In the genomic region with DNA sequence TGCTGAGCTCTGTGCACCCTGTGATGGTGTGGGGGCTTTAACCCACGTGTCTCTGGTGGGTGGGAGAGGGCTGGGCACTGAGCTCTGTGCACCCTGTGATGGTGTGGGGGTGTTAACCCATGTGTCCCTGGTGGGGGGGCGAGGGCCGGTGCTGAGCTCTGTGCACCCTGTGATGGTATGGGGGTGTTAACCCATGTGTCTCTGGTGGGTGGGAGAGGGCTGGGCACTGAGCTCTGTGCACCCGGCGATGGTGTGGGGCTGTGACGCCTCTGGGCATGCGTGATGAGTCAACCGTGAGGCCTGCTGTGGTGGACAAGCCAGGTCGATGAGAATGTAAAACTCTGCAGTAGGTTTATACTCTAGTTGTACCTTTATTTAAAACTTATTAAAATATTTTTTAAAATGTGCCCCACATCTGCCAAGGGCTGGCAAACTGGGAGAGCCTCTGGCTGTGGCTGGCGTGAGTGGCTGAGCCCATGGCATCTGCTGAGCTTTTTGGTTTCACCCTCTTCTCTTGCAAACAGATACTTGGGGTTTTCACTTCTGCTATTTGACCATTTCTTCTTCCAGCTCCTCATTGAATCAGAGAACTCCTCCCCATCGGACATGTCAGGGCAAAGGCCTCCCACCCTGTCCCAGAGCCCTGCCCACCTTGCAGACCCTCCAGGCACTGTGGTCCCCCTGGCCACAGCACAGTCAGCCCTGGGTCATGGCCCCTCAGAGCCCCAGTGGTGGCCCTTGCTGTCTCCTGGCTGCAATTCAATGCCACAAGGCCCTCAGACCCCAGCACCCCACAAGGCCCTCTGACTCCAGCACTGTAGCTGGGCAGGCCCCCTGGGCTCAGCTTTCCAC, we compare ENCODE assay signal across 8 cellular contexts. TPM values are rescaled to one million over a fixed set of nuclear protein-coding genes. Genes with fewer than 3 reads are reported as not detected.
DNase-seq lines count a peak whose midpoint lies in the region; ATAC-seq and TF ChIP-seq lines count a peak whose summit lies in the region.

No MANE protein-coding gene starts in this region.

- no peaks in the 10 kb centered on the region for H3K4me1 ChIP-seq in prostate gland (replicated peaks)

- 74% methylated on average over 11 of the region's 11 CpGs for WGBS in prostate gland

- H3K27ac Mint-ChIP-seq in effector memory CD8-positive, alpha-beta T cell: no peak overlapping the region
- no peak overlapping the region for H3K27ac Mint-ChIP-seq in endothelial cell (ENCODE audit: unreplicated experiment)

- peak; percentile 90 for ATAC-seq in GM19035 (IDR thresholded peaks at IDR 0.05; ENCODE audit: unreplicated experiment)
- peak; percentile 83 for ATAC-seq in HG03025 (IDR thresholded peaks at IDR 0.05; ENCODE audit: low FRiP score, unreplicated experiment)
- no peak for ATAC-seq in effector memory CD8-positive, alpha-beta T cell (replicated peaks)

- no peaks in the 10 kb centered on the region for H3K9me3 ChIP-seq in prostate gland

- peaks cover 14 to 23% of the 10 kb centered on the region in 2 donors for H3K27me3 Mint-ChIP-seq in effector memory CD8-positive, alpha-beta T cell
- H3K27me3 Mint-ChIP-seq in endothelial cell (ENCODE audit: unreplicated experiment): peaks cover 11% of the 10 kb centered on the region

- no peaks in the 10 kb centered on the region for H3K4me1 Mint-ChIP-seq in effector memory CD8-positive, alpha-beta T cell (ENCODE audit: low read depth in 2 of 2)
- H3K4me1 Mint-ChIP-seq in endothelial cell (ENCODE audit: unreplicated experiment): peaks cover 12% of the 10 kb centered on the region

- peaks cover 0 to 2% of the 10 kb centered on the region in 2 donors for H3K9me3 Mint-ChIP-seq in effector memory CD8-positive, alpha-beta T cell
- H3K9me3 Mint-ChIP-seq in endothelial cell (ENCODE audit: unreplicated experiment): no peaks in the 10 kb centered on the region

- H3K27ac ChIP-seq in prostate gland: no peak overlapping the region

- TF ChIP-seq CTCF in prostate gland (IDR thresholded peaks at IDR 0.05) (no peak), endothelial cell (IDR thresholded peaks at IDR 0.05; ENCODE audit: unreplicated experiment) (no peak)

- no peaks in the 10 kb centered on the region for H3K36me3 Mint-ChIP-seq in effector memory CD8-positive, alpha-beta T cell (ENCODE audit: insufficient read depth)
- H3K36me3 Mint-ChIP-seq in endothelial cell (ENCODE audit: low read depth, unreplicated experiment): peaks cover 4% of the 10 kb centered on the region

- H3K27me3 ChIP-seq in prostate gland (replicated peaks; ENCODE audit: insufficient read depth): no peaks in the 10 kb centered on the region

- no peak overlapping the region for H3K4me3 Mint-ChIP-seq in effector memory CD8-positive, alpha-beta T cell
- no peak overlapping the region for H3K4me3 Mint-ChIP-seq in endothelial cell (ENCODE audit: unreplicated experiment)

- no peak for TF ChIP-seq POLR2A in prostate gland (IDR thresholded peaks at IDR 0.05)

- intact Hi-C loops in prostate gland (cut with DNase I): no loop called here

- no peak overlapping the region for H3K4me3 ChIP-seq in prostate gland

- H3K36me3 ChIP-seq in prostate gland: no peaks in the 10 kb centered on the region

- DNase-seq in AG08396 (ENCODE audit: low spot score): peak; percentile 61
- peak; percentile 38 for DNase-seq in SKM-1 treated with dmso at 0.1 percent for 144 hours (lab: John Stamatoyannopoulos, UW; ENCODE audit: unreplicated experiment)
- DNase-seq in prostate gland (ENCODE audit: low spot score): no peak
- no peak for DNase-seq in iPS-NIHi7 (ENCODE audit: extremely low spot score)
- DNase-seq in effector memory CD8-positive, alpha-beta T cell: no peak
- DNase-seq in endothelial cell (ENCODE audit: low spot score): no peak

RNA-seq across cellular contexts. Expression of a gene that starts 18.5 kb away (rescaled TPM):
- total RNA-seq in prostate gland: 10 to 100 TPM; 44.3 to 79.7 TPM
- 43.9 TPM for total RNA-seq in endothelial cell (ENCODE audit: unreplicated experiment)

Comparison
In these comparisons a context has a peak if more than half of its experiments do, and no peak if none do; other contexts are left out.
1. DNase-seq: peak in AG08396 (single experiment) and SKM-1 treated with dmso at 0.1 percent for 144 hours (single experiment); none in prostate gland (single experiment), iPS-NIHi7 (single experiment), effector memory CD8-positive, alpha-beta T cell (0 of 3) and endothelial cell (single experiment).